In the genomic region with DNA sequence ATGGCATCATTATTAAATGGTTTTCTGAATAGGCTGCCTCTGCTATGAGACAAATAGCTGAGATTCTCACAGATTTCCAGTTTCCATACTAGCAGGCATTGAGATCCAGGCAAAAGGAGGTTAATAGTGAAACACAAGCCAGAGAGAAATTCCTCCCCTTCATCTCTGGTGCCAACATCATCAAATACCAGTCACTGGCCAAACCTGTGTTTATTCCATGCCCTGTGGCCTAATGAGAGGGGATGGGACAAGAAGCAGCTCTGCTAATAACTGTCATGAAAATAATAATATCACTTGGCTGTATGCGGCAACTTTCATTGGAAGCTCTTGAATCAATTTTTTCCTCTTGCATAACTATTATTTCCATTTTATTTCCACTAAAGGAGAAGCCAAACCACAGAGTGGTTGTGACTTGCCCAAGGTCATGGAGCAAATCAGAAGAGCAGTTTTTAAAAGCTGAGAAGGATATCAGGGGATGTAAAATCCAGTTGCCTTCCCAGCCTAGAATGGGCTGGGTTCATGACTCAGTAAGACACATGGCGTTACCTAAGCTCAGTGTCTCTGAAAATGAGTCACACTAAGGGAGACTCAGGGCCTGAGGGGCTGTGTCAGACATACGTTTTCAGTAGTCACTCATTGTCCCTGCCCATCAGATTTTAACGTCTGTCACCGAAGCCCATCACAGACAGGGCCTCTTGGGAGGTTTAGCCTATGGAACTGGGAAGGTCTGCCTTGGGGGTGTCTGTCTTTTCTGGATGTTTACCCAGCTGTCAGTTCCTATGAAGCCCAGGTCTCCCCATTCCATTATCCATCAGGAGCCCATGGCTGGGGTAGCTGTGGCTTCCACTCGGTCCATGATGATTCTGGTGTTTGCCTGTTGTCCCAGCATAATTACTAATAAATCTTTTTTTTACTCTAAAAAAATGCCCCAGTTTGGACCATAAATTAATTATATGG, we compare ENCODE assay signal across 8 cellular contexts.
DNase-seq lines count a peak whose midpoint lies in the region; ATAC-seq and TF ChIP-seq lines count a peak whose summit lies in the region.

No MANE protein-coding gene starts in this region.

- H3K4me2 ChIP-seq in fibroblast of lung (ENCODE audit: extremely low read depth, insufficient read depth, low read length): no peak overlapping the region

- H3K9me3 ChIP-seq in fibroblast of lung (ENCODE audit: control insufficient read depth, insufficient read depth, low read depth, low read length): no peaks in the 10 kb centered on the region
- H3K9me3 ChIP-seq in stomach smooth muscle (ENCODE audit: control insufficient read depth in 2 of 2, low read length in 2 of 2): peaks cover 0 to 4% of the 10 kb centered on the region in 2 donors

- H3K27me3 Mint-ChIP-seq in IgD-negative memory B cell: no peaks in the 10 kb centered on the region

- peak; percentile 74 for ATAC-seq in GM19463 (IDR thresholded peaks at IDR 0.05; ENCODE audit: unreplicated experiment)

- H3K4me3 ChIP-seq in AG10803 (ENCODE audit: low read length) (no peak overlapping the region), fibroblast of lung (replicated peaks in 1 of 4; ENCODE audit: control extremely low read depth in 1 of 4, insufficient read depth in 1 of 4, low read depth in 3 of 4, low read length in 4 of 4) (no peak overlapping the region), stomach smooth muscle (ENCODE audit: low read length in 2 of 2) (no peak overlapping the region)

- H3K36me3 ChIP-seq in fibroblast of lung (ENCODE audit: control insufficient read depth, insufficient read depth, low read length) (no peaks in the 10 kb centered on the region), stomach smooth muscle (ENCODE audit: control insufficient read depth in 2 of 2, insufficient read depth in 2 of 2, low read length in 2 of 2) (no peaks in the 10 kb centered on the region)

- H3K4me1 ChIP-seq in fibroblast of lung (ENCODE audit: control insufficient read depth, extremely low read depth, insufficient read depth, low read length) (no peaks in the 10 kb centered on the region), stomach smooth muscle (ENCODE audit: control insufficient read depth, insufficient read depth, low read length) (peaks cover 29% of the 10 kb centered on the region)

- peaks cover 52 to 56% (median 54%) of the 10 kb centered on the region in 3 donors for H3K4me1 Mint-ChIP-seq in IgD-negative memory B cell

- H3K9me3 Mint-ChIP-seq in IgD-negative memory B cell: peaks cover 0 to 8% (median 3%) of the 10 kb centered on the region in 3 donors

- H4K20me1 ChIP-seq in fibroblast of lung (ENCODE audit: control insufficient read depth, extremely low read depth, insufficient read depth, low read length): no peaks in the 10 kb centered on the region

- H3K9ac ChIP-seq in fibroblast of lung (ENCODE audit: insufficient read depth, low read length) (no peak overlapping the region), stomach smooth muscle (ENCODE audit: low read length in 2 of 2) (no peak overlapping the region)

- no peak overlapping the region for H3K27ac ChIP-seq in fibroblast of lung (ENCODE audit: insufficient read depth, low read length)
- peak overlapping the region; percentile 66 for H3K27ac ChIP-seq in stomach smooth muscle (ENCODE audit: low read length)

- H3K4me3 Mint-ChIP-seq in IgD-negative memory B cell: peak overlapping the region; percentile 3 to 65 (median 25)

- no peaks in the 10 kb centered on the region for H3K79me2 ChIP-seq in fibroblast of lung (ENCODE audit: control insufficient read depth, insufficient read depth, low read length)

- no peak for TF ChIP-seq CTCF in AG10803 (conservative IDR thresholded peaks at IDR 0.05; ENCODE audit: low read length)
- TF ChIP-seq CTCF in fibroblast of lung (conservative IDR thresholded peaks at IDR 0.05 in 1 of 2, IDR thresholded peaks at IDR 0.05 in 1 of 2; ENCODE audit: low read depth in 1 of 2, low read length in 2 of 2): no peak

- peak overlapping the region; percentile 77 to 90 (median 82) for H3K27ac Mint-ChIP-seq in IgD-negative memory B cell

- peak; percentile 84 for DNase-seq in AG10803 (ENCODE audit: low read depth)
- peak; percentile 81 to 90 for DNase-seq in fibroblast of lung (ENCODE audit: low read depth in 2 of 2)
- DNase-seq in T-helper 2 cell: no peak
- no peak for DNase-seq in anterior cingulate cortex (lab: John Stamatoyannopoulos, UW)
- no peak for DNase-seq in NCI-H345 (lab: John Stamatoyannopoulos, UW)

- H3K27me3 ChIP-seq in fibroblast of lung (ENCODE audit: control insufficient read depth, insufficient read depth, low read length): no peaks in the 10 kb centered on the region
- H3K27me3 ChIP-seq in stomach smooth muscle (ENCODE audit: control insufficient read depth in 1 of 2, insufficient read depth in 2 of 2, low read length in 2 of 2): no peaks in the 10 kb centered on the region

- no peak overlapping the region for H2AFZ ChIP-seq in fibroblast of lung (ENCODE audit: low read length)

- no peaks in the 10 kb centered on the region for H3K36me3 Mint-ChIP-seq in IgD-negative memory B cell

Comparison
In these comparisons a context has a peak if more than half of its experiments do, and no peak if none do; other contexts are left out.
1. DNase-seq: peak in AG10803 (single experiment) and fibroblast of lung (2 of 2); none in T-helper 2 cell (0 of 5), anterior cingulate cortex (0 of 58) and NCI-H345 (single experiment).